Comparison of ENCODE assay signal across 17 cellular contexts in the genomic region with DNA sequence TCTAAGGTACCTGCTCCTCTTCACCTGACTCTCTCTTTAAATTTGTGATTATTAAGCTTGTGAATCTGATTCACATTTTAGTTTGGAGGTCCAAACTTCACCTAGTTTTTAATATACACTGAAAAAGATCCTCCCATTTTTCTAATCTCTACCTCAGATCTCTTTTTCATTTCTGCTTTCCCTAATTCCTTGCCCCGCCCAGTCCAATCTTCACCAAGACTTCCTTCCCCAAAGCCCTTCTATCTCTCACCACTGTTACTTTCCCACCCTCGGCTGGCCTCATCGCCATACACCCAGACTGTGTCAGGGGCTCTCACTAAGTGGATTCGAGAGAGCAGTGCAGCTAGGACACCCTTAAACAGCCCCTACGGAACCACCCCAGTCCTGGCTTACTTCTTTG. TPM values are rescaled to one million over a fixed set of nuclear protein-coding genes. Genes with fewer than 3 reads are reported as not detected.
DNase-seq lines count a peak whose midpoint lies in the region; ATAC-seq lines count a peak whose summit lies in the region.
"Had no signal": no experiment of that assay in that cellular context is flagged by ENCODE, and none has a peak within 500 bp of the region (broad histone marks: within the 10 kb centered on the region; RNA-seq: fewer than 3 reads in every experiment).

No MANE protein-coding gene starts in this region.

- DNase-seq in activated naive CD8-positive, alpha-beta T cell treated with anti-CD3 and anti-CD28 coated beads for 36 hours = no peak
- DNase-seq in NOMO-1 (lab: John Stamatoyannopoulos, UW; ENCODE audit: unreplicated experiment in 2 of 2) (peak; percentile 46 to 71), DMS 273 (lab: John Stamatoyannopoulos, UW; ENCODE audit: unreplicated experiment) (no peak)
- DNase-seq in activated T-helper 1 cell treated with anti-CD3 and anti-CD28 coated beads, Interleukin-12 subunit alpha, Interleukin-12 subunit beta, Interleukin-2, Interleukin-4 antibody, amounts not matched to agents 30 ng/mL and 10 ng/mL and 1 ng/mL, durations not matched to agents 14 hours and 24 hours and 36 hours (ENCODE audit: low spot score) = no peak
- DNase-seq: activated CD4-positive, alpha-beta memory T cell treated with anti-CD3 and anti-CD28 coated beads for 36 hours; foreskin keratinocyte; hippocampal formation; natural killer cell; NCI-H146; NCI-H2171; NCI-H526 treated with DMSO at 0.1 percent for 48 hours; sigmoid colon; stimulated activated naive CD4-positive, alpha-beta T cell treated with Interleukin-2 at 50 U/mL for 16 hours had no signal

- H3K27me3 Mint-ChIP-seq in activated naive CD8-positive, alpha-beta T cell = no peaks in the 10 kb centered on the region
- H3K27me3 Mint-ChIP-seq in activated naive CD8-positive, alpha-beta T cell treated with anti-CD3 and anti-CD28 coated beads for 36 hours = no peaks in the 10 kb centered on the region
- H3K27me3 Mint-ChIP-seq in activated T-helper 1 cell treated with anti-CD3 and anti-CD28 coated beads, Interleukin-12 subunit alpha, Interleukin-12 subunit beta, Interleukin-2, Interleukin-4 antibody, amounts not matched to agents 30 ng/mL and 10 ng/mL and 1 ng/mL, durations not matched to agents 14 hours and 24 hours and 36 hours (ENCODE audit: insufficient read depth) = peaks cover 4% of the 10 kb centered on the region
- no peaks in the 10 kb centered on the region for H3K27me3 Mint-ChIP-seq in stimulated activated memory B cell treated with anti-CD40 and anti-IgM and Interleukin-4, amounts not matched to agents 10 μg/mL and 1 μg/mL and 100 μg/mL, for 72 hours
- H3K27me3 Mint-ChIP-seq: activated CD4-positive, alpha-beta memory T cell treated with anti-CD3 and anti-CD28 coated beads for 36 hours had no signal

- H3K4me3 Mint-ChIP-seq in activated naive CD8-positive, alpha-beta T cell = no peak overlapping the region
- H3K4me3 Mint-ChIP-seq in activated naive CD8-positive, alpha-beta T cell treated with anti-CD3 and anti-CD28 coated beads for 36 hours = no peak overlapping the region
- H3K4me3 Mint-ChIP-seq in activated T-helper 1 cell treated with anti-CD3 and anti-CD28 coated beads, Interleukin-12 subunit alpha, Interleukin-12 subunit beta, Interleukin-2, Interleukin-4 antibody, amounts not matched to agents 30 ng/mL and 10 ng/mL and 1 ng/mL, durations not matched to agents 14 hours and 24 hours and 36 hours = no peak overlapping the region
- H3K4me3 Mint-ChIP-seq in stimulated activated memory B cell treated with anti-CD40 and anti-IgM and Interleukin-4, amounts not matched to agents 10 μg/mL and 1 μg/mL and 100 μg/mL, for 72 hours = no peak overlapping the region
- H3K4me3 Mint-ChIP-seq: activated CD4-positive, alpha-beta memory T cell treated with anti-CD3 and anti-CD28 coated beads for 36 hours; natural killer cell had no signal

- peaks cover 6% of the 10 kb centered on the region for H3K36me3 Mint-ChIP-seq in activated naive CD8-positive, alpha-beta T cell
- H3K36me3 Mint-ChIP-seq in activated naive CD8-positive, alpha-beta T cell treated with anti-CD3 and anti-CD28 coated beads for 36 hours = peaks cover 26% of the 10 kb centered on the region
- H3K36me3 Mint-ChIP-seq in activated T-helper 1 cell treated with anti-CD3 and anti-CD28 coated beads, Interleukin-12 subunit alpha, Interleukin-12 subunit beta, Interleukin-2, Interleukin-4 antibody, amounts not matched to agents 30 ng/mL and 10 ng/mL and 1 ng/mL, durations not matched to agents 14 hours and 24 hours and 36 hours (ENCODE audit: low read depth) = peaks cover 7% of the 10 kb centered on the region
- H3K36me3 Mint-ChIP-seq in stimulated activated memory B cell treated with anti-CD40 and anti-IgM and Interleukin-4, amounts not matched to agents 10 μg/mL and 1 μg/mL and 100 μg/mL, for 72 hours = no peaks in the 10 kb centered on the region
- H3K36me3 Mint-ChIP-seq: activated CD4-positive, alpha-beta memory T cell treated with anti-CD3 and anti-CD28 coated beads for 36 hours; natural killer cell had no signal

- peaks cover 74% of the 10 kb centered on the region for H3K4me1 Mint-ChIP-seq in activated naive CD8-positive, alpha-beta T cell (ENCODE audit: low read depth)
- peaks cover 74% of the 10 kb centered on the region for H3K4me1 Mint-ChIP-seq in activated naive CD8-positive, alpha-beta T cell treated with anti-CD3 and anti-CD28 coated beads for 36 hours
- peaks cover 71% of the 10 kb centered on the region for H3K4me1 Mint-ChIP-seq in activated T-helper 1 cell treated with anti-CD3 and anti-CD28 coated beads, Interleukin-12 subunit alpha, Interleukin-12 subunit beta, Interleukin-2, Interleukin-4 antibody, amounts not matched to agents 30 ng/mL and 10 ng/mL and 1 ng/mL, durations not matched to agents 14 hours and 24 hours and 36 hours (ENCODE audit: low read depth)
- peaks cover 82% of the 10 kb centered on the region for H3K4me1 Mint-ChIP-seq in stimulated activated memory B cell treated with anti-CD40 and anti-IgM and Interleukin-4, amounts not matched to agents 10 μg/mL and 1 μg/mL and 100 μg/mL, for 72 hours

- H3K27ac Mint-ChIP-seq in activated naive CD8-positive, alpha-beta T cell = peak overlapping the region; percentile 41
- no peak overlapping the region for H3K27ac Mint-ChIP-seq in activated naive CD8-positive, alpha-beta T cell treated with anti-CD3 and anti-CD28 coated beads for 36 hours
- H3K27ac Mint-ChIP-seq in activated T-helper 1 cell treated with anti-CD3 and anti-CD28 coated beads, Interleukin-12 subunit alpha, Interleukin-12 subunit beta, Interleukin-2, Interleukin-4 antibody, amounts not matched to agents 30 ng/mL and 10 ng/mL and 1 ng/mL, durations not matched to agents 14 hours and 24 hours and 36 hours = peak overlapping the region; percentile 66
- peak overlapping the region; percentile 66 for H3K27ac Mint-ChIP-seq in stimulated activated memory B cell treated with anti-CD40 and anti-IgM and Interleukin-4, amounts not matched to agents 10 μg/mL and 1 μg/mL and 100 μg/mL, for 72 hours
- H3K27ac Mint-ChIP-seq: activated CD4-positive, alpha-beta memory T cell treated with anti-CD3 and anti-CD28 coated beads for 36 hours had no signal

- ATAC-seq in stimulated activated memory B cell treated with anti-CD40 and anti-IgM and Interleukin-4, amounts not matched to agents 10 μg/mL and 1 μg/mL and 100 μg/mL, for 72 hours = no peak
- no peak for ATAC-seq in HG02885 (IDR thresholded peaks at IDR 0.05; ENCODE audit: poor library complexity, unreplicated experiment)
- ATAC-seq in HG02870 (IDR thresholded peaks at IDR 0.05; ENCODE audit: unreplicated experiment) = no peak
- ATAC-seq: foreskin keratinocyte, natural killer cell had no signal

- no peaks in the 10 kb centered on the region for H3K9me3 Mint-ChIP-seq in activated naive CD8-positive, alpha-beta T cell (ENCODE audit: low read depth)
- H3K9me3 Mint-ChIP-seq in activated naive CD8-positive, alpha-beta T cell treated with anti-CD3 and anti-CD28 coated beads for 36 hours = peaks cover 13% of the 10 kb centered on the region
- no peaks in the 10 kb centered on the region for H3K9me3 Mint-ChIP-seq in activated T-helper 1 cell treated with anti-CD3 and anti-CD28 coated beads, Interleukin-12 subunit alpha, Interleukin-12 subunit beta, Interleukin-2, Interleukin-4 antibody, amounts not matched to agents 30 ng/mL and 10 ng/mL and 1 ng/mL, durations not matched to agents 14 hours and 24 hours and 36 hours
- H3K9me3 Mint-ChIP-seq in stimulated activated memory B cell treated with anti-CD40 and anti-IgM and Interleukin-4, amounts not matched to agents 10 μg/mL and 1 μg/mL and 100 μg/mL, for 72 hours = no peaks in the 10 kb centered on the region
- H3K9me3 Mint-ChIP-seq: activated CD4-positive, alpha-beta memory T cell treated with anti-CD3 and anti-CD28 coated beads for 36 hours; natural killer cell had no signal

- intact Hi-C loops in activated T-helper 1 cell treated with anti-CD3 and anti-CD28 coated beads, Interleukin-12 subunit alpha, Interleukin-12 subunit beta, Interleukin-2, Interleukin-4 antibody, amounts not matched to agents 30 ng/mL and 10 ng/mL and 1 ng/mL, durations not matched to agents 14 hours and 24 hours and 36 hours (cut with micrococcal nuclease) = no loop called here

RNA-seq across cellular contexts. Expression of a gene that starts 40.0 kb away (rescaled TPM):
- total RNA-seq in activated naive CD8-positive, alpha-beta T cell treated with anti-CD3 and anti-CD28 coated beads for 36 hours = 10 to 100 TPM; 85.0 to 89.2 TPM
- total RNA-seq in activated T-helper 1 cell treated with anti-CD3 and anti-CD28 coated beads, Interleukin-12 subunit alpha, Interleukin-12 subunit beta, Interleukin-2, Interleukin-4 antibody, amounts not matched to agents 30 ng/mL and 10 ng/mL and 1 ng/mL, durations not matched to agents 14 hours and 24 hours and 36 hours = 306 and 313 TPM in 2 replicates

Comparison
In these comparisons a context has a peak if more than half of its experiments do, and no peak if none do; other contexts are left out.
1. DNase-seq: peak in NOMO-1 (2 of 2); none in activated naive CD8-positive, alpha-beta T cell treated with anti-CD3 and anti-CD28 coated beads for 36 hours (single experiment), activated T-helper 1 cell treated with anti-CD3 and anti-CD28 coated beads, Interleukin-12 subunit alpha, Interleukin-12 subunit beta, Interleukin-2, Interleukin-4 antibody, amounts not matched to agents 30 ng/mL and 10 ng/mL and 1 ng/mL, durations not matched to agents 14 hours and 24 hours and 36 hours (single experiment) and DMS 273 (single experiment).